Comparison of ENCODE assay signal across 11 cellular contexts in genomic region chr9:131657456-131657855, GRCh38.
DNase-seq lines count a peak whose midpoint lies in the region; ATAC-seq and TF ChIP-seq lines count a peak whose summit lies in the region.
"Had no signal": no experiment of that assay in that cellular context is flagged by ENCODE, and none has a peak within 500 bp of the region (broad histone marks: within the 10 kb centered on the region; RNA-seq: fewer than 3 reads in every experiment).

No MANE protein-coding gene starts in this region.

- CTCF ChIA-PET in T-cell (lab: Charles Lee) = no interaction called here

- H3K27ac Mint-ChIP-seq in activated T-cell treated with anti-CD3 and anti-CD28 coated beads, Interleukin-2, amount 50 U/mL, for 72 hours = peak overlapping the region; percentile 96
- peak overlapping the region; percentile 94 to 96 for H3K27ac Mint-ChIP-seq in T-cell
- peak overlapping the region; percentile 48 to 98 for H3K27ac Mint-ChIP-seq in stimulated activated naive CD8-positive, alpha-beta T cell treated with anti-CD3 and anti-CD28 coated beads, Interleukin-15, amount 100 ng/mL, for 72 hours

- H3K9me3 Mint-ChIP-seq in activated T-cell treated with anti-CD3 and anti-CD28 coated beads, Interleukin-2, amount 50 U/mL, for 72 hours = no peaks in the 10 kb centered on the region
- H3K9me3 Mint-ChIP-seq in T-cell = no peaks in the 10 kb centered on the region
- H3K9me3 Mint-ChIP-seq in stimulated activated naive CD8-positive, alpha-beta T cell treated with anti-CD3 and anti-CD28 coated beads, Interleukin-15, amount 100 ng/mL, for 72 hours = no peaks in the 10 kb centered on the region
- H3K9me3 Mint-ChIP-seq: endodermal cell had no signal

- H3K4me1 Mint-ChIP-seq in activated T-cell treated with anti-CD3 and anti-CD28 coated beads, Interleukin-2, amount 50 U/mL, for 72 hours (ENCODE audit: low read depth) = peaks cover 93% of the 10 kb centered on the region
- H3K4me1 Mint-ChIP-seq in T-cell = peaks cover 80 to 87% (median 84%) of the 10 kb centered on the region in 3 donors
- peaks cover 88% of the 10 kb centered on the region for H3K4me1 Mint-ChIP-seq in stimulated activated naive CD8-positive, alpha-beta T cell treated with anti-CD3 and anti-CD28 coated beads, Interleukin-15, amount 100 ng/mL, for 72 hours

- H3K4me1 ChIP-seq in esophagus squamous epithelium = peaks cover 11 to 70% (median 42%) of the 10 kb centered on the region in 3 donors

- 65 to 78% methylated on average over 8 of the region's 8 CpGs for WGBS in esophagus squamous epithelium, 2 donors

- POLR2A ChIA-PET in T-cell (lab: Charles Lee) = no interaction called here

- H3K27me3 Mint-ChIP-seq in activated T-cell treated with anti-CD3 and anti-CD28 coated beads, Interleukin-2, amount 50 U/mL, for 72 hours (ENCODE audit: low read depth) = no peaks in the 10 kb centered on the region
- H3K27me3 Mint-ChIP-seq in T-cell = no peaks in the 10 kb centered on the region
- H3K27me3 Mint-ChIP-seq in stimulated activated naive CD8-positive, alpha-beta T cell treated with anti-CD3 and anti-CD28 coated beads, Interleukin-15, amount 100 ng/mL, for 72 hours = no peaks in the 10 kb centered on the region

- peak in 1 of 2 donors; percentile 21 for ATAC-seq in activated T-cell treated with anti-CD3 and anti-CD28 coated beads, Interleukin-2, amount 50 U/mL, for 72 hours (replicated peaks in 1 of 2)
- no peak for ATAC-seq in T-cell (replicated peaks in 1 of 4)
- no peak for ATAC-seq in stimulated activated naive CD8-positive, alpha-beta T cell treated with anti-CD3 and anti-CD28 coated beads, Interleukin-15, amount 100 ng/mL, for 72 hours

- DNase-seq in activated T-cell treated with anti-CD3 and anti-CD28 coated beads, Interleukin-2, amount 50 U/mL, for 72 hours = peak in 1 of 2 donors; percentile 61
- no peak for DNase-seq in activated T-cell treated with anti-CD3 and anti-CD28 coated beads, Interleukin-2, amount 50 U/mL, for 48 hours
- DNase-seq in T-cell (no peak), esophagus squamous epithelium (lab: John Stamatoyannopoulos, UW) (no peak), retina (no peak), RPMI8226 (no peak), NCI-H1930 (lab: John Stamatoyannopoulos, UW) (no peak)
- no peak for DNase-seq in stimulated activated naive CD8-positive, alpha-beta T cell treated with anti-CD3 and anti-CD28 coated beads, Interleukin-15, amount 100 ng/mL, for 72 hours
- DNase-seq: activated CD8-positive, alpha-beta memory T cell treated with anti-CD3 and anti-CD28 coated beads, Interleukin-2, amount 50 U/mL, for 48 hours; endodermal cell had no signal

- TF ChIP-seq POLR2A in esophagus squamous epithelium (IDR thresholded peaks at IDR 0.05) = no peak

- H3K4me3 ChIP-seq in esophagus squamous epithelium = no peak overlapping the region

- peaks cover 5 to 6% of the 10 kb centered on the region in 2 donors for H3K36me3 Mint-ChIP-seq in activated T-cell treated with anti-CD3 and anti-CD28 coated beads, Interleukin-2, amount 50 U/mL, for 72 hours (ENCODE audit: insufficient read depth in 2 of 2)
- H3K36me3 Mint-ChIP-seq in T-cell = no peaks in the 10 kb centered on the region

- H3K9me3 ChIP-seq in esophagus squamous epithelium = no peaks in the 10 kb centered on the region

- H3K27ac ChIP-seq in esophagus squamous epithelium = peak overlapping the region; percentile 5 to 69 (median 54)
- H3K27ac ChIP-seq: C4-2B had no signal

- intact Hi-C loops in esophagus squamous epithelium (cut with DNase I) = no loop called here

- no peaks in the 10 kb centered on the region for H3K27me3 ChIP-seq in esophagus squamous epithelium

- no peak for TF ChIP-seq CTCF in esophagus squamous epithelium (IDR thresholded peaks at IDR 0.05)

- H3K4me3 Mint-ChIP-seq in activated T-cell treated with anti-CD3 and anti-CD28 coated beads, Interleukin-2, amount 50 U/mL, for 72 hours = peak overlapping the region; percentile 73 to 81
- H3K4me3 Mint-ChIP-seq in T-cell = peak overlapping the region in 1 of 3 donors; percentile 53
- H3K4me3 Mint-ChIP-seq in stimulated activated naive CD8-positive, alpha-beta T cell treated with anti-CD3 and anti-CD28 coated beads, Interleukin-15, amount 100 ng/mL, for 72 hours = peak overlapping the region in 1 of 2 donors; percentile 77
- H3K4me3 Mint-ChIP-seq: endodermal cell had no signal

- H3K36me3 ChIP-seq in esophagus squamous epithelium = no peaks in the 10 kb centered on the region
